In the genomic region with DNA sequence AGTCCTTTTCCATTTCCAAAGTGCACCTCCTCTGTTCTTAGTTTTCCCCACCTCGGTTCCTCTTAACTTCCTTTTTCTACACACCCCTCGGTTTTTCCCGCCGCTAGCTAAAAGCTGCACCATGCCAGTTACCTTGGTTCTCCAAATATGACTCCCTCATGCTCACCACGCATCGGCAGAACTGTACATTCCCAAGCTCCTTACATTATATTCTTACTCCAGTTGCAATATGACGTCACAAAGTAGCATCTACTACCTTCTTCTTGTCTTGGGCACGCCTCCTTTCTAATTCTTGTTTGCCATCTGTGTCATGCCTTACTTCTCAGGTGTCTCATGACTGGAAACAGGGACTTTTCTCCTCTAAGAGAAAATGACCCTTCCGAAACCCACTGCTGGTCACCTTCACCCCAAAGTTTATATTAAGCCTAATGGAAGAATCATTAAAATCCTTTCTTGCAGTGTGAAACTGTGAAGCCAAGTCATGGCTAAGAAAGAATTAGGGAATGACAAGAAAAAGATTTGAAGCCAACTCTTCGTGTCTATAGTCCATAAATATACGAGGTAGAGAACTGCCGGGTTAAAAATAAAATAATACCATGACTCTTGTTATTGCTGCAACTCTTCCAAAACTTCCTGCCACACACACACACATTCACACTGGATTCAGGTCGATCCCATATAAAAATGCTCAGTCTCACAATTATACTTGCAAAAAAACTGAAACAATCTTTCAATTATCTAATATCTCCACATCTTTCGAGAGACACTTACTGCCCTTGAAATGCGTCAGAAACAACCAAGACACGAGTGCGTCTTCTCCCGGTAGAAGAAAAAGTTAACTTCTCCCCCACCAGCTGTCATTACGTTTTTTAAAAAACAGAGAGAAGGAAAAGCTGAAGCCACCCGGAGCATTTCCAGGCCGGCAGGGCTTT, we compare ENCODE assay signal across 8 cellular contexts. TPM values are rescaled to one million over a fixed set of nuclear protein-coding genes. Genes with fewer than 3 reads are reported as not detected.
DNase-seq lines count a peak whose midpoint lies in the region; ATAC-seq and TF ChIP-seq lines count a peak whose summit lies in the region.

No MANE protein-coding gene starts in this region.

- TF ChIP-seq CTCF in ovary (IDR thresholded peaks at IDR 0.05), result no peak

- POLR2A ChIA-PET in activated CD4-positive, alpha-beta T cell treated with anti-CD3 and anti-CD28 coated beads for 36 hours (lab: Charles Lee), result interaction anchor here (0.6 to 1.0 kb wide), 3 partner anchors 9 to 13 kb away, joined by 4 to 5 read pairs (median 5); no protein-coding TSS in a partner anchor

- ATAC-seq in activated CD4-positive, alpha-beta T cell treated with anti-CD3 and anti-CD28 coated beads for 36 hours, result no peak
- no peak for ATAC-seq in HG02884 (IDR thresholded peaks at IDR 0.05; ENCODE audit: unreplicated experiment)

- H3K27me3 ChIP-seq in ovary, result no peaks in the 10 kb centered on the region

- peak overlapping the region; percentile 95 for H3K4me3 ChIP-seq in ovary

- no peaks in the 10 kb centered on the region for H3K9me3 Mint-ChIP-seq in activated CD4-positive, alpha-beta T cell treated with anti-CD3 and anti-CD28 coated beads for 36 hours (ENCODE audit: low read depth)

- H3K4me1 ChIP-seq in ovary (ENCODE audit: insufficient read depth), result peaks cover 9% of the 10 kb centered on the region

- WGBS in ovary, 3 donors, result 22 to 26% (median 25%) methylated on average over 21 of the region's 21 CpGs

- peaks cover 19% of the 10 kb centered on the region for H3K36me3 Mint-ChIP-seq in activated CD4-positive, alpha-beta T cell treated with anti-CD3 and anti-CD28 coated beads for 36 hours (ENCODE audit: low read depth)

- intact Hi-C loops in activated CD4-positive, alpha-beta T cell treated with anti-CD3 and anti-CD28 coated beads for 36 hours (cut with DNase I, micrococcal nuclease), result loop anchor here (2.0 to 5.0 kb wide), 5 partner anchors 15 to 190 kb away; no protein-coding TSS in a partner anchor
- intact Hi-C loops in ovary (cut with DNase I), result loop anchor here in 1 of 4 donors (2.0 kb wide), 1 partner anchor 43 kb away; no protein-coding TSS in a partner anchor

- peak overlapping the region; percentile 98 for H3K27ac Mint-ChIP-seq in activated CD4-positive, alpha-beta T cell treated with anti-CD3 and anti-CD28 coated beads for 36 hours

- CTCF ChIA-PET in activated CD4-positive, alpha-beta T cell treated with anti-CD3 and anti-CD28 coated beads for 36 hours (lab: Charles Lee), result interaction anchor here (0.7 to 1.7 kb wide), 2 partner anchors 15 to 20 kb away, joined by 3 read pairs; no protein-coding TSS in a partner anchor

- DNase-seq in activated CD4-positive, alpha-beta T cell treated with anti-CD3 and anti-CD28 coated beads for 36 hours, result peak; percentile 42
- DNase-seq in activated CD4-positive, alpha-beta T cell treated with anti-CD3 and anti-CD28 coated beads, Interleukin-2, amount 50 U/mL, for 4 hours, result no peak
- peak; percentile 63 for DNase-seq in SK-MEL-5 (ENCODE audit: low read depth, low spot score)
- DNase-seq in epithelial cell of prostate (ENCODE audit: low read depth, low spot score), result no peak
- DNase-seq in ovary, result no peak
- DNase-seq in DMS 273 treated with DMSO at 0.1 percent for 48 hours (lab: John Stamatoyannopoulos, UW), result no peak
- no peak for DNase-seq in midbrain (lab: John Stamatoyannopoulos, UW)

- H3K27ac ChIP-seq in epithelial cell of prostate (peak overlapping the region; percentile 87), ovary (peak overlapping the region; percentile 97 to 98)

- H3K4me3 Mint-ChIP-seq in activated CD4-positive, alpha-beta T cell treated with anti-CD3 and anti-CD28 coated beads for 36 hours, result peak overlapping the region; percentile 94

- TF ChIP-seq POLR2A in ovary (IDR thresholded peaks at IDR 0.05), result no peak

- H3K36me3 ChIP-seq in ovary, result no peaks in the 10 kb centered on the region

- no peaks in the 10 kb centered on the region for H3K9me3 ChIP-seq in ovary

- H3K27me3 Mint-ChIP-seq in activated CD4-positive, alpha-beta T cell treated with anti-CD3 and anti-CD28 coated beads for 36 hours, result no peaks in the 10 kb centered on the region

- no peak for TF ChIP-seq EP300 in ovary (IDR thresholded peaks at IDR 0.05)

- peaks cover 48% of the 10 kb centered on the region for H3K4me1 Mint-ChIP-seq in activated CD4-positive, alpha-beta T cell treated with anti-CD3 and anti-CD28 coated beads for 36 hours

- in situ Hi-C loops in SK-MEL-5 (cut with HindIII; ENCODE audit: low pct_unique_long_range_greater_than_20kb, low sequenced_read_pairs), result no loop called here

RNA-seq across cellular contexts. Expression of gene ESYT2, which starts 1.6 kb away (rescaled TPM):
- 10 to 100 TPM; 68.5 to 73.7 TPM for total RNA-seq in activated CD4-positive, alpha-beta T cell treated with anti-CD3 and anti-CD28 coated beads for 36 hours
- 95.2 and 97.7 TPM in 2 replicates for total RNA-seq in SK-MEL-5 (2014; rRNA removed; shearing (Covaris generic))
- 61.0 and 86.9 TPM in 2 replicates for polyA plus RNA-seq in SK-MEL-5 (2015; cell fraction: cytosol; rRNA removed)
- 34.2 and 40.6 TPM in 2 replicates for polyA plus RNA-seq in SK-MEL-5 (2015; cell fraction: nucleus; rRNA removed)
- total RNA-seq in ovary, result 100 to 1,000 TPM in 3 of 7 donors, 10 to 100 TPM in 4; 72.8 to 147 (median 95.9) TPM
- polyA plus RNA-seq in ovary, result 10 to 100 TPM; 42.7 to 83.0 TPM

RNA-seq across cellular contexts. Expression of gene DYNC2I1, which starts 28.7 kb away (rescaled TPM):
- total RNA-seq in activated CD4-positive, alpha-beta T cell treated with anti-CD3 and anti-CD28 coated beads for 36 hours, result 10 to 100 TPM; 14.0 to 15.2 TPM
- total RNA-seq in SK-MEL-5 (2014; rRNA removed; shearing (Covaris generic)), result 5.9 and 8.5 TPM in 2 replicates
- 8.3 and 15.2 TPM in 2 replicates for polyA plus RNA-seq in SK-MEL-5 (2015; cell fraction: cytosol; rRNA removed)
- 29.3 and 43.8 TPM in 2 replicates for polyA plus RNA-seq in SK-MEL-5 (2015; cell fraction: nucleus; rRNA removed)
- 10 to 100 TPM; 17.8 to 24.1 (median 22.9) TPM for total RNA-seq in ovary
- 10 to 100 TPM; 13.4 to 15.5 TPM for polyA plus RNA-seq in ovary

Comparison
In these comparisons a context has a peak if more than half of its experiments do, and no peak if none do; other contexts are left out.
1. DNase-seq: peak in activated CD4-positive, alpha-beta T cell treated with anti-CD3 and anti-CD28 coated beads for 36 hours (single experiment) and SK-MEL-5 (single experiment); none in activated CD4-positive, alpha-beta T cell treated with anti-CD3 and anti-CD28 coated beads, Interleukin-2, amount 50 U/mL, for 4 hours (0 of 2), epithelial cell of prostate (single experiment), ovary (0 of 5), DMS 273 treated with DMSO at 0.1 percent for 48 hours (single experiment) and midbrain (single experiment).